8 cellular contexts compared by ENCODE assay signal in the genomic region with DNA sequence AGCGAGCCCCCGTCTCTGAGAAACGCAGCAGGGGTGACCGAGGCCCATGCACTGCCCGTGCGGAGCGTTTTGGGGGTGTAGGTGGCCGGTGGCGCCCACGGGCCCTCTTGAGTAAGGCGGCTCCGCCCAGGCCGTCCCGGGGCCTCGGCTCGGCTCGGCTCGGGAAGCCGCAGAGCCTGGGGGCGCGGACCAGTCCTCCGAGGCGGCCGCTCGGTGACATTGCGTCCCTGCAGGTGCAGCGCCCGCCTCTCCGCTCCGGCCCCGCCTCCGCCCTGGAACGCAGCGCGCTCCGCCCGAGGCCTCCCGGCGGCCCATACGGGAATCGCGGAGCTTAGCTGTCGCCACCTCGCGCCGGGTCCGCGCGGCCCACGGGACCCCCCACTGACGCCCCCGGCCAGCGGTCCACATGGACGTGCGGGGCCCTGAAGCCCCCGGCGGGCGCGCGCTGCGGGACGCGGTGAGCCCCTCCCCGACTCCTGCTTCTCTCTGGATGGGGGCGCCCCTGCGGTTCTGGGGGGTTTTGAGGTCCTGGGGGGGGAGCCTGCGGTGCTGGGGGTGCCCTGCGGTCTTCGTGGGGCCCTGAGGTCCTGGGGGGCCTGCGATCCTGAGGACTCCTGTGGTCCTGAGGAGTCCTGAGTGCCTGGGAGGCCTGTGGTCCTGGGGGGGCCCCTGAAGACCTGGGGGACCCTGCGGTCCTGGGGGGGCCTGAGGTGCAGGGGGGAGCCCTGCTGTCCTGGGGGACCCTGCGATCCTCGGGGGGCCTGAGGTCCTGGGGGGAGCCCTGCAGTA. TPM values are rescaled to one million over a fixed set of nuclear protein-coding genes. Genes with fewer than 3 reads are reported as not detected.
DNase-seq lines count a peak whose midpoint lies in the region; ATAC-seq and TF ChIP-seq lines count a peak whose summit lies in the region.

HSBP1L1 (plus strand) TSS at position 314 of the 789 bp plus-strand sequence; CDS start at position 407, 93 bp downstream.

- H3K27me3 ChIP-seq in mucosa of stomach (ENCODE audit: control insufficient read depth, insufficient read depth, low read length) (no peaks in the 10 kb centered on the region), thoracic aorta (replicated peaks; ENCODE audit: insufficient read depth) (no peaks in the 10 kb centered on the region)

- H3K4me1 ChIP-seq in mucosa of stomach (ENCODE audit: control insufficient read depth, insufficient read depth, low read length) (peaks cover 19% of the 10 kb centered on the region), thoracic aorta (ENCODE audit: control insufficient read depth in 1 of 2, low read depth in 2 of 2) (peaks cover 5 to 17% of the 10 kb centered on the region in 2 donors)

- H3K9me3 ChIP-seq in mucosa of stomach (ENCODE audit: control insufficient read depth, low read length) (no peaks in the 10 kb centered on the region), thoracic aorta (no peaks in the 10 kb centered on the region)

- H3K36me3 ChIP-seq in mucosa of stomach (ENCODE audit: control insufficient read depth, insufficient read depth, low read length), result no peaks in the 10 kb centered on the region
- H3K36me3 ChIP-seq in thoracic aorta, result no peaks in the 10 kb centered on the region

- TF ChIP-seq CTCF in thoracic aorta (IDR thresholded peaks at IDR 0.05), result peak; percentile 27

- H3K9ac ChIP-seq in mucosa of stomach (ENCODE audit: low read length), result peak within 1 kb of the TSS; percentile 94

- DNase-seq in NCI-H2196 (lab: John Stamatoyannopoulos, UW; ENCODE audit: unreplicated experiment) (peak; percentile 9), NCI-H2196 treated with DMSO at 0.1 percent for 48 hours (lab: John Stamatoyannopoulos, UW; ENCODE audit: unreplicated experiment) (no peak), NCI-H345 (lab: John Stamatoyannopoulos, UW) (peak; percentile 64), epithelial cell of prostate (ENCODE audit: low read depth, low spot score) (no peak), thoracic aorta (ENCODE audit: low spot score) (no peak)
- peak; percentile 77 for DNase-seq in activated T-cell treated with anti-CD3 and anti-CD28 coated beads, Interleukin-2, amount 50 U/mL, for 1 hour

- H3K27ac ChIP-seq in epithelial cell of prostate (peak within 1 kb of the TSS; percentile 91), thoracic aorta (peak within 1 kb of the TSS; percentile 35 to 43)

- H3K4me3 ChIP-seq in mucosa of stomach (ENCODE audit: low read length) (peak within 1 kb of the TSS; percentile 38), thoracic aorta (peak within 1 kb of the TSS; percentile 88)

- ATAC-seq in HG02678 (IDR thresholded peaks at IDR 0.05; ENCODE audit: unreplicated experiment), result peak; percentile 73
- no peak for ATAC-seq in thoracic aorta (ENCODE audit: insufficient number of reproducible peaks, low FRiP score, low read depth)

RNA-seq across cellular contexts. Expression of gene HSBP1L1, which starts in this region (rescaled TPM):
- 10 to 100 TPM in 1 of 2 donors, 1 to 10 TPM in 1; 8.5 to 11.6 TPM for total RNA-seq in thoracic aorta

Comparison
In these comparisons a context has a peak if more than half of its experiments do, and no peak if none do; other contexts are left out.
1. DNase-seq: peak in NCI-H2196 (single experiment), NCI-H345 (single experiment) and activated T-cell treated with anti-CD3 and anti-CD28 coated beads, Interleukin-2, amount 50 U/mL, for 1 hour (single experiment); none in NCI-H2196 treated with DMSO at 0.1 percent for 48 hours (single experiment), epithelial cell of prostate (single experiment) and thoracic aorta (single experiment).